In the genomic region with DNA sequence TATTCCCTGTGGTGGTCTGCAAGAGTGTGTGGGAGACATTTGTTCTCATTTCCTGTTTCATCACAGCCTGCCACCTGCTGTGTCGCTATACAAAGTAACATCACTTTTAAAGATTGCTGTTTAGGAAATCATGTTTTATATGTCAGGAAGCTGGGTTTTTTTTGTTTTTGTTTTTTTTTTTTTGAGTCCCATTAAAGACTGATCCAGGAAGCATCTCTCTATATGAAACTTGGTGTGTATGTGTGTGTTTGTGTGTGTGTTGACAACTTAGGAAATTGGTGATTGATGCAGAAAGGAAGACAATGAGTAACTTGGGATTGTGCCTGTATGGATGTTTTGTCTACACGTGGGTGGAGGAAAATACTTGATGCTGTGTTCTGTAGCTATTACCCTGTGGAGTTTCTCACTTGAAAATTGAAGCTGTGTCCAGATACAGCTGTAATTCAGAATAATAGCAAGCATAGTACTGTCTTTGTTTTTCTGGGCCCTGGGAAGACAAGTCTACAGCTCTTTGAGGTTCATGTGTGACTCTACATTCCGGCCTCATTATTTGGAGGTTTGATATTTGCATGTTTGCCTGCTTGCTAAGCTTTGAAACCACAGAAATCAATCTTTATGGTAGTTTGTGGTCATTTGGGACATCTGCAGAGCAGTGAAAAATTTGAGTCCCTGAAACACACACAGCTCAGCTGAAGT, we compare ENCODE assay signal across 9 cellular contexts. TPM values are rescaled to one million over a fixed set of nuclear protein-coding genes. Genes with fewer than 3 reads are reported as not detected.
A peak's percentile ranks its signal among the peaks of the same experiment; 100 is the strongest.
DNase-seq lines count a peak whose midpoint lies in the region; ATAC-seq and TF ChIP-seq lines count a peak whose summit lies in the region.
"Had no signal": no experiment of that assay in that cellular context is flagged by ENCODE, and none has a peak within 500 bp of the region (broad histone marks: within the 10 kb centered on the region; RNA-seq: fewer than 3 reads in every experiment).

No MANE protein-coding gene starts in this region.

- H3K27me3 Mint-ChIP-seq in activated CD8-positive, alpha-beta memory T cell treated with anti-CD3 and anti-CD28 coated beads, Interleukin-2, amount 10 ng/mL, durations not matched to agents 7 days and 5 days: peaks cover 21% of the 10 kb centered on the region

- no peaks in the 10 kb centered on the region for H3K4me1 Mint-ChIP-seq in activated CD8-positive, alpha-beta memory T cell treated with anti-CD3 and anti-CD28 coated beads, Interleukin-2, amount 10 ng/mL, durations not matched to agents 7 days and 5 days

- no peak overlapping the region for H3K4me3 Mint-ChIP-seq in activated CD8-positive, alpha-beta memory T cell treated with anti-CD3 and anti-CD28 coated beads, Interleukin-2, amount 10 ng/mL, durations not matched to agents 7 days and 5 days

- H3K4me3 ChIP-seq in NB4 (ENCODE audit: low read depth, low read length): no peak overlapping the region
- H3K4me3 ChIP-seq: skin epidermis had no signal

- TF ChIP-seq POLR2A in NB4 (IDR thresholded peaks at IDR 0.05; ENCODE audit: extremely low read depth, insufficient read length): no peak

- TF ChIP-seq CTCF in NB4 (IDR thresholded peaks at IDR 0.05; ENCODE audit: low read depth, low read length): no peak

- H3K9me3 Mint-ChIP-seq in activated CD8-positive, alpha-beta memory T cell treated with anti-CD3 and anti-CD28 coated beads, Interleukin-2, amount 10 ng/mL, durations not matched to agents 7 days and 5 days (ENCODE audit: low read depth): no peaks in the 10 kb centered on the region

- H3K27ac Mint-ChIP-seq in activated CD8-positive, alpha-beta memory T cell treated with anti-CD3 and anti-CD28 coated beads, Interleukin-2, amount 10 ng/mL, durations not matched to agents 7 days and 5 days: no peak overlapping the region

- CTCF ChIA-PET in activated CD8-positive, alpha-beta memory T cell treated with anti-CD3 and anti-CD28 coated beads, Interleukin-2, amount 10 ng/mL, durations not matched to agents 7 days and 5 days (lab: Charles Lee): no interaction called here

- DNase-seq in NB4 (ENCODE audit: low read depth): peak; percentile 86
- DNase-seq in glomerular endothelial cell (ENCODE audit: extremely low read depth, low read depth, low spot score): peak; percentile 82
- DNase-seq in ecto neural progenitor cell (ENCODE audit: low spot score): no peak
- no peak for DNase-seq in activated CD8-positive, alpha-beta memory T cell treated with anti-CD3 and anti-CD28 coated beads, Interleukin-2, amount 10 ng/mL, durations not matched to agents 7 days and 5 days
- no peak for DNase-seq in NCI-H345 treated with DMSO at 0.1 percent for 48 hours (lab: John Stamatoyannopoulos, UW; ENCODE audit: unreplicated experiment)
- no peak for DNase-seq in HK-2 (ENCODE audit: unreplicated experiment)

- H3K36me3 Mint-ChIP-seq in activated CD8-positive, alpha-beta memory T cell treated with anti-CD3 and anti-CD28 coated beads, Interleukin-2, amount 10 ng/mL, durations not matched to agents 7 days and 5 days: no peaks in the 10 kb centered on the region

- peak; percentile 83 for ATAC-seq in GM18858 (IDR thresholded peaks at IDR 0.05; ENCODE audit: unreplicated experiment)
- ATAC-seq in HG02623 (IDR thresholded peaks at IDR 0.05; ENCODE audit: unreplicated experiment): peak; percentile 87
- no peak for ATAC-seq in activated CD8-positive, alpha-beta memory T cell treated with anti-CD3 and anti-CD28 coated beads, Interleukin-2, amount 10 ng/mL, durations not matched to agents 7 days and 5 days

RNA-seq across cellular contexts. Expression of gene LAMC1, which starts 47.9 kb away (rescaled TPM):
- 629 and 1,032 TPM in 2 replicates for total RNA-seq in glomerular endothelial cell
- under 1 TPM in 1 of 2 experiments, not detected in 1; 0.40 TPM for total RNA-seq in activated CD8-positive, alpha-beta memory T cell treated with anti-CD3 and anti-CD28 coated beads, Interleukin-2, amount 10 ng/mL, durations not matched to agents 7 days and 5 days

Comparison
In these comparisons a context has a peak if more than half of its experiments do, and no peak if none do; other contexts are left out.
1. DNase-seq: peak in NB4 (single experiment) and glomerular endothelial cell (single experiment); none in ecto neural progenitor cell (single experiment), activated CD8-positive, alpha-beta memory T cell treated with anti-CD3 and anti-CD28 coated beads, Interleukin-2, amount 10 ng/mL, durations not matched to agents 7 days and 5 days (single experiment), NCI-H345 treated with DMSO at 0.1 percent for 48 hours (single experiment) and HK-2 (single experiment).
2. RNA of gene LAMC1, which starts 47.9 kb away (total RNA-seq): 629 to 1,032 TPM in glomerular endothelial cell; 0.40 TPM in activated CD8-positive, alpha-beta memory T cell treated with anti-CD3 and anti-CD28 coated beads, Interleukin-2, amount 10 ng/mL, durations not matched to agents 7 days and 5 days; every median in the first group is over 100 times any median in the second.